Comparison of ENCODE assay signal across 2 cellular contexts in genomic region chr10:77565590-77566023, GRCh38.
TF ChIP-seq lines count a peak whose summit lies in the region.

No MANE protein-coding gene starts in this region.

TF ChIP-seq in IMR-90, 13 proteins besides CTCF, POLR2A, EP300 and RAD21:
- TF ChIP-seq CHD1 (IDR thresholded peaks at IDR 0.05; ENCODE audit: low read depth, low read length) = no peak
- TF ChIP-seq RCOR1 (IDR thresholded peaks at IDR 0.05; ENCODE audit: insufficient replicate concordance, low read length) = no peak

TF ChIP-seq in H1, 55 proteins besides CTCF, POLR2A, EP300 and RAD21:
- TF ChIP-seq POU5F1 (IDR thresholded peaks at IDR 0.05; ENCODE audit: low read depth, low read length) = no peak
- TF ChIP-seq SP1 (IDR thresholded peaks at IDR 0.05; ENCODE audit: low read depth, low read length) = no peak
- no peak for TF ChIP-seq SP4 (IDR thresholded peaks at IDR 0.05; ENCODE audit: low read length)
- TF ChIP-seq SIRT6 (IDR thresholded peaks at IDR 0.05; ENCODE audit: low read length) = no peak
- no peak for TF ChIP-seq FOSL1 (IDR thresholded peaks at IDR 0.05; ENCODE audit: insufficient read depth, low read depth, low read length)
- TF ChIP-seq POLR2AphosphoS5 (IDR thresholded peaks at IDR 0.05; ENCODE audit: low read depth, low read length) = no peak
- TF ChIP-seq YY1 (IDR thresholded peaks at IDR 0.05; ENCODE audit: low read depth, low read length) = no peak
